ENCODE assay signal across 10 cellular contexts in the genomic region with DNA sequence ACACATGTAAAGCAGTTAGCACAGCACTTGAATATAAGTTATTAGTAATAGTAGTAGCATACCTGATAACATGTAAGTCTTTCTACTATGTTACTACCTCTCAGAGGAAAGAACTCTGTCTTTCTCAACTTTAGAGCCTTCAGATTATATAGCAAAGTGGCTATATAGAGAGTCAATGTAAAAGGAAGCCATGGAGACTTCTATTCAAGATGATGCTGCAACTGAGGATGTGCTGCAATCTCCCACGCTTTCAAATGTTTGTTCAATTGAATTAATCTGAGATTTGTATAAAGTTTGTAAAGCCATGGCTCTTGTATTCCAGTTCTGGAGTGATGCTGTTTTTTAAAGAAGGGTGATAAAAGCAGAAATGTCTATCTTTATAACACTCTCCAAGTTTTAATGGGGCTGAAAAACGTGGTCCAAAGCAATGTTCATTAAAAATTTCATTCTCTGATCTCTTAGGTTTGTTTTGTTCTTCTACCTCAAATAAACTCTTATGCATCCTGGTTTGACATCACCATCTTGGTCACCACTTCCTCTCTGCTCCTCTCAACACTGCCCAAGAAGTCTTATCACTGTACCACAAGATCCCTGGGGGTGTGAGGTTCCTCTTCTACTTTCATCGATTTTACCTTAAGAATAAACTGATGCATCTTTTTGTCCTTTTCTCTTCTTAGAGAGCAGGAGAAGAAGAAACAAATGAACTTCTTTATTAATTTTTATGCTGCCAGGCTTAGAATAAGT. TPM values are rescaled to one million over a fixed set of nuclear protein-coding genes. Genes with fewer than 3 reads are reported as not detected.
DNase-seq lines count a peak whose midpoint lies in the region; ATAC-seq lines count a peak whose summit lies in the region.
"Had no signal": no experiment of that assay in that cellular context is flagged by ENCODE, and none has a peak within 500 bp of the region (broad histone marks: within the 10 kb centered on the region; RNA-seq: fewer than 3 reads in every experiment).

No MANE protein-coding gene starts in this region.

- POLR2A ChIA-PET in activated CD8-positive, alpha-beta T cell treated with anti-CD3 and anti-CD28 coated beads, Interleukin-2, amount 10 ng/mL, durations not matched to agents 7 days and 5 days (lab: Charles Lee), result no interaction called here

- peak overlapping the region; percentile 2 for H3K4me3 Mint-ChIP-seq in activated CD8-positive, alpha-beta T cell treated with anti-CD3 and anti-CD28 coated beads, Interleukin-2, amount 10 ng/mL, durations not matched to agents 7 days and 5 days

- CTCF ChIA-PET in activated CD8-positive, alpha-beta T cell treated with anti-CD3 and anti-CD28 coated beads, Interleukin-2, amount 10 ng/mL, durations not matched to agents 7 days and 5 days (lab: Charles Lee), result no interaction called here

- peak; percentile 35 for DNase-seq in GF-D8 (lab: John Stamatoyannopoulos, UW)
- peak; percentile 62 for DNase-seq in activated CD8-positive, alpha-beta T cell treated with anti-CD3 and anti-CD28 coated beads, Interleukin-2, amount 10 ng/mL, durations not matched to agents 7 days and 5 days
- DNase-seq in COR-L47 (lab: John Stamatoyannopoulos, UW), result no peak
- DNase-seq in NK-92 treated with Interleukin-12 subunit alpha and Interleukin-12 subunit beta, amount 100 ng/mL, for 24 hours (lab: John Stamatoyannopoulos, UW), result no peak
- DNase-seq in AML-193 (lab: John Stamatoyannopoulos, UW), result no peak
- DNase-seq: caudate nucleus, HCEC 1CT had no signal

- ATAC-seq in GM19467 (IDR thresholded peaks at IDR 0.05; ENCODE audit: unreplicated experiment), result peak; percentile 75
- ATAC-seq in HG03354 (IDR thresholded peaks at IDR 0.05; ENCODE audit: poor library complexity, severe bottlenecking, unreplicated experiment), result peak; percentile 88
- peak; percentile 89 for ATAC-seq in activated CD8-positive, alpha-beta T cell treated with anti-CD3 and anti-CD28 coated beads, Interleukin-2, amount 10 ng/mL, durations not matched to agents 7 days and 5 days
- ATAC-seq in GM19455 (IDR thresholded peaks at IDR 0.05; ENCODE audit: unreplicated experiment), result no peak

- H3K36me3 Mint-ChIP-seq in activated CD8-positive, alpha-beta T cell treated with anti-CD3 and anti-CD28 coated beads, Interleukin-2, amount 10 ng/mL, durations not matched to agents 7 days and 5 days (ENCODE audit: low read depth), result peaks cover 14% of the 10 kb centered on the region

- H3K9me3 Mint-ChIP-seq in activated CD8-positive, alpha-beta T cell treated with anti-CD3 and anti-CD28 coated beads, Interleukin-2, amount 10 ng/mL, durations not matched to agents 7 days and 5 days (ENCODE audit: insufficient read depth), result peaks cover 10% of the 10 kb centered on the region

- H3K27me3 Mint-ChIP-seq in activated CD8-positive, alpha-beta T cell treated with anti-CD3 and anti-CD28 coated beads, Interleukin-2, amount 10 ng/mL, durations not matched to agents 7 days and 5 days (ENCODE audit: low read depth), result no peaks in the 10 kb centered on the region

- peaks cover 60% of the 10 kb centered on the region for H3K4me1 Mint-ChIP-seq in activated CD8-positive, alpha-beta T cell treated with anti-CD3 and anti-CD28 coated beads, Interleukin-2, amount 10 ng/mL, durations not matched to agents 7 days and 5 days (ENCODE audit: low read depth)

- H3K27ac Mint-ChIP-seq in activated CD8-positive, alpha-beta T cell treated with anti-CD3 and anti-CD28 coated beads, Interleukin-2, amount 10 ng/mL, durations not matched to agents 7 days and 5 days, result peak overlapping the region; percentile 48

RNA-seq across cellular contexts. Expression of gene C12orf42, which starts 40.6 kb away (rescaled TPM):
- under 1 TPM; 0.84 to 0.91 TPM for total RNA-seq in activated CD8-positive, alpha-beta T cell treated with anti-CD3 and anti-CD28 coated beads, Interleukin-2, amount 10 ng/mL, durations not matched to agents 7 days and 5 days

Comparison
In these comparisons a context has a peak if more than half of its experiments do, and no peak if none do; other contexts are left out.
1. DNase-seq: peak in GF-D8 (single experiment) and activated CD8-positive, alpha-beta T cell treated with anti-CD3 and anti-CD28 coated beads, Interleukin-2, amount 10 ng/mL, durations not matched to agents 7 days and 5 days (single experiment); none in COR-L47 (single experiment), NK-92 treated with Interleukin-12 subunit alpha and Interleukin-12 subunit beta, amount 100 ng/mL, for 24 hours (single experiment) and AML-193 (0 of 2).